Comparison of ENCODE assay signal across 15 cellular contexts in the genomic region with DNA sequence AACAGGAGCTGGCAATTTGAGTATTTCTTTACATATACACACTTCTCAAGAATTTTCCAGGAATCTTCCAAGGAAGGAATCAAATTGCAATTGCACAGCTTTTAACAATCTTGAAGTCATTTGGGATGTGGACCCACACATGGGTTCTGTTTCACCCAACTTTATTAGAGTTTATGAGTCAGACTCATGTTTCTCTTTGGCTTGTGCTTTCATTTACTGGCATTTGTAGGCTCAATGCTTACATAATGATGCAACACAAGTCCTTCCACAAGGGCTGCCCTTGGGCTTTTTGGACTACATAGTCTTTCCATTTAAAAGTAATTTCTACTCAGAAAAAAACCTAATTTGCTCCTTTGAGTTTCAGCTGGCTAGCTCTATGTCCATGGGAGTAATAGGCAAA. TPM values are rescaled to one million over a fixed set of nuclear protein-coding genes. Genes with fewer than 3 reads are reported as not detected.
A peak's percentile ranks its signal among the peaks of the same experiment; 100 is the strongest.
DNase-seq lines count a peak whose midpoint lies in the region; ATAC-seq, FAIRE-seq and TF ChIP-seq lines count a peak whose summit lies in the region.
"Had no signal": no experiment of that assay in that cellular context is flagged by ENCODE, and none has a peak within 500 bp of the region (broad histone marks: within the 10 kb centered on the region; RNA-seq: fewer than 3 reads in every experiment).

No MANE protein-coding gene starts in this region.

- intact Hi-C loops in testis (cut with DNase I; ENCODE audit: low total_unique reads), result no loop called here

- POLR2A ChIA-PET in A549 (lab: Yijun Ruan, JAX), result no interaction called here

- H3K27ac Mint-ChIP-seq in stimulated activated effector memory CD8-positive, alpha-beta T cell treated with anti-CD3 and anti-CD28 coated beads, Interleukin-12 subunit alpha, Interleukin-12 subunit beta, amount 100 ng/mL, for 72 hours, result no peak overlapping the region

- H3K79me2 ChIP-seq in keratinocyte (ENCODE audit: control insufficient read depth, insufficient read depth, low read length), result peaks cover 3% of the 10 kb centered on the region

- H3K27me3 ChIP-seq in keratinocyte (ENCODE audit: control insufficient read depth, extremely low read depth, insufficient read depth, low read length), result no peaks in the 10 kb centered on the region
- no peaks in the 10 kb centered on the region for H3K27me3 ChIP-seq in testis
- H3K27me3 ChIP-seq: brain microvascular endothelial cell, MG63, tibial nerve had no signal

- DNase-seq in A549 (ENCODE audit: low read depth in 1 of 2, low spot score in 1 of 2), result peak in 1 of 2 experiments; percentile 49
- DNase-seq in HTR-8/SVneo (ENCODE audit: insufficient read length, low spot score), result peak; percentile 40
- DNase-seq in astrocyte of the spinal cord (ENCODE audit: low read depth, low spot score), result peak; percentile 86
- DNase-seq in keratinocyte (ENCODE audit: low read depth, low spot score), result no peak
- no peak for DNase-seq in stimulated activated effector memory CD8-positive, alpha-beta T cell treated with anti-CD3 and anti-CD28 coated beads, Interleukin-12 subunit alpha, Interleukin-12 subunit beta, amount 100 ng/mL, for 72 hours (ENCODE audit: low spot score in 2 of 2)
- no peak for DNase-seq in testis
- DNase-seq in OCI-M2 (lab: John Stamatoyannopoulos, UW; ENCODE audit: unreplicated experiment), result no peak
- DNase-seq: activated CD4-positive, CD25-positive, alpha-beta regulatory T cell treated with anti-CD3 and anti-CD28 coated beads, Interleukin-2, amount 50 U/mL, for 72 hours; brain microvascular endothelial cell; MG63; naive thymus-derived CD4-positive, alpha-beta T cell; small intestine had no signal

- H3K4me3 ChIP-seq in A549 (no peak overlapping the region), astrocyte of the spinal cord (ENCODE audit: low read depth, low read length) (no peak overlapping the region), keratinocyte (ENCODE audit: control insufficient read depth in 2 of 3, extremely low read depth in 1 of 3, insufficient read depth in 2 of 3, low read depth in 1 of 3, low read length in 3 of 3) (no peak overlapping the region), testis (no peak overlapping the region)
- H3K4me3 ChIP-seq: MG63, tibial nerve had no signal

- ATAC-seq in A549 (no peak), GM21526 (IDR thresholded peaks at IDR 0.05; ENCODE audit: low FRiP score, unreplicated experiment) (no peak)
- no peak for ATAC-seq in stimulated activated effector memory CD8-positive, alpha-beta T cell treated with anti-CD3 and anti-CD28 coated beads, Interleukin-12 subunit alpha, Interleukin-12 subunit beta, amount 100 ng/mL, for 72 hours
- ATAC-seq: naive thymus-derived CD4-positive, alpha-beta T cell had no signal

- in situ Hi-C loops in astrocyte of the spinal cord (cut with HindIII; ENCODE audit: low sequenced_read_pairs), result no loop called here

- TF ChIP-seq POLR2A in A549 (IDR thresholded peaks at IDR 0.05; ENCODE audit: low read length) (no peak), testis (IDR thresholded peaks at IDR 0.05) (no peak)

- H3K36me3 ChIP-seq in keratinocyte (ENCODE audit: control insufficient read depth in 2 of 2, extremely low read depth in 1 of 2, insufficient read depth in 2 of 2, low read length in 2 of 2) (no peaks in the 10 kb centered on the region), testis (ENCODE audit: low read depth, missing control alignments) (no peaks in the 10 kb centered on the region)
- H3K36me3 ChIP-seq: brain microvascular endothelial cell, MG63, tibial nerve had no signal

- no peak for FAIRE-seq in A549 (lab: Jason Lieb, UNC)
- FAIRE-seq in HTR-8/SVneo (lab: Jason Lieb, UNC), result no peak
- FAIRE-seq in keratinocyte (lab: Jason Lieb, UNC), result peak; percentile 26
- FAIRE-seq: small intestine had no signal

- no peaks in the 10 kb centered on the region for H3K9me3 ChIP-seq in A549
- H3K9me3 ChIP-seq in keratinocyte (ENCODE audit: control insufficient read depth, low read depth, low read length), result no peaks in the 10 kb centered on the region
- no peaks in the 10 kb centered on the region for H3K9me3 ChIP-seq in testis
- H3K9me3 ChIP-seq: MG63, tibial nerve had no signal

- TF ChIP-seq RAD21 in A549 (conservative IDR thresholded peaks at IDR 0.05 in 1 of 2, IDR thresholded peaks at IDR 0.05 in 1 of 2), result no peak

- no peak overlapping the region for H2AFZ ChIP-seq in keratinocyte (ENCODE audit: control insufficient read depth, low read length)

- no peak overlapping the region for H3K9ac ChIP-seq in keratinocyte (ENCODE audit: control insufficient read depth, extremely low read depth, insufficient read depth, low read length)

- H3K36me3 Mint-ChIP-seq in stimulated activated effector memory CD8-positive, alpha-beta T cell treated with anti-CD3 and anti-CD28 coated beads, Interleukin-12 subunit alpha, Interleukin-12 subunit beta, amount 100 ng/mL, for 72 hours, result no peaks in the 10 kb centered on the region

- H4K20me1 ChIP-seq in keratinocyte (ENCODE audit: control insufficient read depth, extremely low read depth, insufficient read depth, low read length), result no peaks in the 10 kb centered on the region

- no peaks in the 10 kb centered on the region for H3K9me3 Mint-ChIP-seq in stimulated activated effector memory CD8-positive, alpha-beta T cell treated with anti-CD3 and anti-CD28 coated beads, Interleukin-12 subunit alpha, Interleukin-12 subunit beta, amount 100 ng/mL, for 72 hours

- H3K4me2 ChIP-seq in A549 (peak overlapping the region; percentile 64), keratinocyte (ENCODE audit: control insufficient read depth, extremely low read depth, insufficient read depth, low read depth, low read length) (peak overlapping the region; percentile 17)

- peaks cover 18% of the 10 kb centered on the region for H3K4me1 ChIP-seq in A549
- peaks cover 7% of the 10 kb centered on the region for H3K4me1 ChIP-seq in keratinocyte (ENCODE audit: control insufficient read depth, extremely low read depth, insufficient read depth, low read length)
- H3K4me1 ChIP-seq in testis, result peaks cover 4% of the 10 kb centered on the region

- no peak for TF ChIP-seq EP300 in A549 (IDR thresholded peaks at IDR 0.05)

- CTCF ChIA-PET in A549 (lab: Yijun Ruan, JAX), result interaction anchor here (4.6 kb wide), 1 partner anchor 11 kb away, joined by 37 read pairs; a partner anchor contains a TSS

- H3K4me1 Mint-ChIP-seq in stimulated activated effector memory CD8-positive, alpha-beta T cell treated with anti-CD3 and anti-CD28 coated beads, Interleukin-12 subunit alpha, Interleukin-12 subunit beta, amount 100 ng/mL, for 72 hours, result peaks cover 13% of the 10 kb centered on the region

- H3K4me3 Mint-ChIP-seq in stimulated activated effector memory CD8-positive, alpha-beta T cell treated with anti-CD3 and anti-CD28 coated beads, Interleukin-12 subunit alpha, Interleukin-12 subunit beta, amount 100 ng/mL, for 72 hours, result no peak overlapping the region
- H3K4me3 Mint-ChIP-seq: naive thymus-derived CD4-positive, alpha-beta T cell had no signal

- peak overlapping the region; percentile 62 to 93 for H3K27ac ChIP-seq in A549
- H3K27ac ChIP-seq in keratinocyte (ENCODE audit: control insufficient read depth, insufficient read depth, low read length), result no peak overlapping the region
- H3K27ac ChIP-seq in testis, result no peak overlapping the region
- H3K27ac ChIP-seq: brain microvascular endothelial cell, tibial nerve had no signal

- H3K9me1 ChIP-seq in keratinocyte (ENCODE audit: control insufficient read depth, extremely low read depth, insufficient read depth, low read length), result no peaks in the 10 kb centered on the region

- TF ChIP-seq CTCF in A549 (IDR thresholded peaks at IDR 0.05) (no peak), astrocyte of the spinal cord (IDR thresholded peaks at IDR 0.05; ENCODE audit: low read depth, low read length) (no peak), keratinocyte (optimal IDR thresholded peaks at IDR 0.05 in 1 of 3, IDR thresholded peaks at IDR 0.05 in 1 of 3, conservative IDR thresholded peaks at IDR 0.05 in 1 of 3; ENCODE audit: extremely low read depth in 1 of 3, insufficient read depth in 2 of 3, low read length in 3 of 3) (no peak), testis (IDR thresholded peaks at IDR 0.05) (no peak)

- dilution Hi-C loops in keratinocyte (cut with MboI; ENCODE audit: extremely low pct_ligation_motif_present, low sequenced_read_pairs), result no loop called here

RNA-seq across cellular contexts. Expression of a gene that starts 4.6 kb away (rescaled TPM):
- 10.4 and 16.2 TPM in 2 replicates for polyA plus RNA-seq in A549 (2011; rRNA removed)
- 4.5 and 5.5 TPM in 2 replicates for polyA plus RNA-seq in A549 (2012; cell fraction: cytosol; rRNA removed)
- 2.2 and 3.2 TPM in 2 replicates for polyA plus RNA-seq in A549 (2012; cell fraction: nucleus; rRNA removed)
- 9.5 to 10.5 TPM (median 9.7 TPM) in 3 replicates for polyA plus RNA-seq in A549 (2017; fragmentation: RNase III; extraction: RNeasy Plus Mini Kit Qiagen cat#74134 plus additional on column Dnase treatment)
- 3.8 and 5.1 TPM in 2 replicates for polyA minus RNA-seq in A549 (2011; rRNA and poly(A)+ RNA removed)
- polyA plus RNA-seq in keratinocyte, result 8.7 to 15.5 TPM (median 11.4 TPM) in 3 replicates
- polyA plus RNA-seq in keratinocyte (2011; ENCODE audit: low read depth), result 36.7 TPM
- polyA plus RNA-seq in keratinocyte (2011; cell fraction: cytosol; rRNA removed), result 11.6 and 12.3 TPM in 2 replicates
- 5.5 and 9.1 TPM in 2 replicates for polyA plus RNA-seq in keratinocyte (2011; cell fraction: nucleus; rRNA removed)
- 11.4 and 19.8 TPM in 2 replicates for polyA plus RNA-seq in keratinocyte (2012; ENCODE audit: low replicate concordance)
- polyA minus RNA-seq in keratinocyte, result 0.56 to 9.2 TPM (median 5.8 TPM) in 3 replicates
- 12.7 TPM for polyA minus RNA-seq in keratinocyte (2011; cell fraction: cytosol; rRNA and poly(A)+ RNA removed)
- polyA minus RNA-seq in keratinocyte (2011; cell fraction: nucleus; rRNA and poly(A)+ RNA removed), result 3.7 and 5.0 TPM in 2 replicates
- total RNA-seq in testis, result 10 to 100 TPM; 31.2 TPM
- 18.2 TPM for polyA plus RNA-seq in testis (ENCODE audit: insufficient read depth, low read depth, low replicate concordance)

RNA-seq across cellular contexts. Expression of a gene that starts 8.5 kb away (rescaled TPM):
- polyA plus RNA-seq in A549 (2011; rRNA removed) (5.9 and 6.6 TPM in 2 replicates), A549 (2017; fragmentation: RNase III; extraction: RNeasy Plus Mini Kit Qiagen cat#74134 plus additional on column Dnase treatment) (0.99 to 1.6 TPM (median 1.2 TPM) in 3 replicates), keratinocyte (0.51 to 0.92 TPM (median 0.80 TPM) in 3 replicates), testis (ENCODE audit: insufficient read depth, low read depth, low replicate concordance) (42.3 TPM)
- 1.8 and 2.6 TPM in 2 replicates for polyA plus RNA-seq in A549 (2012; cell fraction: cytosol; rRNA removed)
- polyA plus RNA-seq in A549 (2012; cell fraction: nucleus; rRNA removed), result 1.9 and 2.1 TPM in 2 replicates
- polyA minus RNA-seq in A549 (2011; rRNA and poly(A)+ RNA removed), result 10.5 and 12.8 TPM in 2 replicates
- 0.61 TPM for polyA plus RNA-seq in keratinocyte (2011; ENCODE audit: low read depth)
- polyA plus RNA-seq in keratinocyte (2011; cell fraction: cytosol; rRNA removed), result 0.47 and 0.49 TPM in 2 replicates
- 1.4 and 1.9 TPM in 2 replicates for polyA plus RNA-seq in keratinocyte (2011; cell fraction: nucleus; rRNA removed)
- polyA plus RNA-seq in keratinocyte (2012; ENCODE audit: low replicate concordance), result 0.13 and 1.7 TPM in 2 replicates
- 1.2 to 3.2 TPM in 2 of 3 replicates, not detected in the other for polyA minus RNA-seq in keratinocyte
- not detected for polyA minus RNA-seq in keratinocyte (2011; cell fraction: cytosol; rRNA and poly(A)+ RNA removed)
- 1.1 and 2.2 TPM in 2 replicates for polyA minus RNA-seq in keratinocyte (2011; cell fraction: nucleus; rRNA and poly(A)+ RNA removed)
- 10 to 100 TPM; 12.8 to 27.5 TPM for total RNA-seq in testis
- total RNA-seq: NCI-H460 had no signal

RNA-seq across cellular contexts. Expression of a gene that starts 12.7 kb away (rescaled TPM):
- polyA plus RNA-seq in A549 (2011; rRNA removed), result 13.2 and 13.5 TPM in 2 replicates
- 6.0 and 7.8 TPM in 2 replicates for polyA plus RNA-seq in A549 (2012; cell fraction: cytosol; rRNA removed)
- polyA plus RNA-seq in A549 (2012; cell fraction: nucleus; rRNA removed), result 7.2 and 7.9 TPM in 2 replicates
- polyA plus RNA-seq in A549 (2017; fragmentation: RNase III; extraction: RNeasy Plus Mini Kit Qiagen cat#74134 plus additional on column Dnase treatment), result 8.8 to 11.2 TPM (median 11.2 TPM) in 3 replicates
- polyA minus RNA-seq in A549 (2011; rRNA and poly(A)+ RNA removed), result 11.2 and 12.0 TPM in 2 replicates
- 5.6 to 7.7 TPM (median 6.6 TPM) in 3 replicates for polyA plus RNA-seq in keratinocyte
- polyA plus RNA-seq in keratinocyte (2011; ENCODE audit: low read depth), result 7.7 TPM
- polyA plus RNA-seq in keratinocyte (2011; cell fraction: cytosol; rRNA removed), result 3.4 and 5.6 TPM in 2 replicates
- 11.6 and 12.5 TPM in 2 replicates for polyA plus RNA-seq in keratinocyte (2011; cell fraction: nucleus; rRNA removed)
- 5.6 and 8.8 TPM in 2 replicates for polyA plus RNA-seq in keratinocyte (2012; ENCODE audit: low replicate concordance)
- polyA minus RNA-seq in keratinocyte, result 6.1 to 7.7 TPM (median 6.7 TPM) in 3 replicates
- 8.2 TPM for polyA minus RNA-seq in keratinocyte (2011; cell fraction: cytosol; rRNA and poly(A)+ RNA removed)
- 8.3 and 9.1 TPM in 2 replicates for polyA minus RNA-seq in keratinocyte (2011; cell fraction: nucleus; rRNA and poly(A)+ RNA removed)
- total RNA-seq in testis, result 10 to 100 TPM in 1 of 2 donors, 1 to 10 TPM in 1; 9.5 to 10.4 TPM
- 10.8 TPM for polyA plus RNA-seq in testis (ENCODE audit: insufficient read depth, low read depth, low replicate concordance)

Comparison
In these comparisons a context has a peak if more than half of its experiments do, and no peak if none do; other contexts are left out.
1. DNase-seq: peak in HTR-8/SVneo (single experiment) and astrocyte of the spinal cord (single experiment); none in keratinocyte (single experiment), stimulated activated effector memory CD8-positive, alpha-beta T cell treated with anti-CD3 and anti-CD28 coated beads, Interleukin-12 subunit alpha, Interleukin-12 subunit beta, amount 100 ng/mL, for 72 hours (0 of 2), testis (single experiment) and OCI-M2 (single experiment).
2. H3K27ac ChIP-seq: peak in A549 (2 of 2); none in keratinocyte (single experiment) and testis (0 of 2).